1 cellular context compared by ENCODE assay signal in the genomic region with DNA sequence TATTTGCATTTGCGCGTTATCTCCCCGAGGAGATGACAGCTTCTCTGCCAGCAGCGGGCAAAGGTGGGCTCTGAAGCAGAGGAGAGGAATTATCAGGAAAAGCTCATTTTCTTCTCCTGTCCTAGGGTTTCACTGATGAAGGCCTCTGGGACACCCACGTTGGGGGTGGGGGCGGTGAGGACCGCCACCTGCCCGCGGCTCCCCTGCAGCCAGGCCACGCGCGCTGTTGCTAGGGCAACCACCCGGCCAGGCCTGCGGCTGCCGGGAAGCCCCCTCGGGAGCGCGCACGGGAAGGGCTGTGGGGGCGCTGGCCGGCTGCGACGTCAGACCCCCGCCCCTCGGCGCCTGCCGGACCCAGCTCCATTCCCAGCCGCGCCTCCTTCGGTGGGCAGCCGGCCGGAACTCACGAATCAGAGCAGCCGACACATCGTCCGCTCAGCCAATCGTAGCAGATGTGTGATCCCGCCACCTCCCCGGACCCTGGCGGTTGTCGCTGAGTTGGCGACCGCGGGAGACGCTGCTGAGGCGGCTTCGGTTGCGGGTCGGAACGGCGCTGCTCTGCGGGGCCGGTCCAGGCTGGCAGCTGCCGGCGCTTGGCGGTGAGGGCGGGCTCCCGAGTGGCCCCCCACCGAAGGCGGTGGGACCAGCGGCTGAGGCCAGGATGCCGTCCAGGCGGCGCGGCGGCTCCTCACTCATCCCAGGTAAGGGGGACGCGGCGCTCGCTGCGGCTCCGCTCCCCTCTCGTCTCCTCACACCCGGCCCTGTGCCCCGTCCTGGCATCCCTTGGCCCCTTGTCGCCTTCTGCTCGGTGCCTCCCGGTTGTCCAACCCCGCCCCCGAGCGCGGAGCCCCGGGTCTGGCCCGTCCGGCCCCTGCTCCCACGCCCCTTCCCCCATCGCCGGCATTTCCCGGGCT.
A peak's percentile ranks its signal among the peaks of the same experiment; 100 is the strongest.
TF ChIP-seq lines count a peak whose summit lies in the region.

A gene (plus strand): TSS at position 513 of the 914 bp plus-strand sequence. CDS start 35,092 bp downstream, outside the sequence.

TF ChIP-seq in HEK293, 187 proteins besides CTCF, POLR2A, EP300 and RAD21 (continued from another document and continues in another):
- TF ChIP-seq, protein P1, sequence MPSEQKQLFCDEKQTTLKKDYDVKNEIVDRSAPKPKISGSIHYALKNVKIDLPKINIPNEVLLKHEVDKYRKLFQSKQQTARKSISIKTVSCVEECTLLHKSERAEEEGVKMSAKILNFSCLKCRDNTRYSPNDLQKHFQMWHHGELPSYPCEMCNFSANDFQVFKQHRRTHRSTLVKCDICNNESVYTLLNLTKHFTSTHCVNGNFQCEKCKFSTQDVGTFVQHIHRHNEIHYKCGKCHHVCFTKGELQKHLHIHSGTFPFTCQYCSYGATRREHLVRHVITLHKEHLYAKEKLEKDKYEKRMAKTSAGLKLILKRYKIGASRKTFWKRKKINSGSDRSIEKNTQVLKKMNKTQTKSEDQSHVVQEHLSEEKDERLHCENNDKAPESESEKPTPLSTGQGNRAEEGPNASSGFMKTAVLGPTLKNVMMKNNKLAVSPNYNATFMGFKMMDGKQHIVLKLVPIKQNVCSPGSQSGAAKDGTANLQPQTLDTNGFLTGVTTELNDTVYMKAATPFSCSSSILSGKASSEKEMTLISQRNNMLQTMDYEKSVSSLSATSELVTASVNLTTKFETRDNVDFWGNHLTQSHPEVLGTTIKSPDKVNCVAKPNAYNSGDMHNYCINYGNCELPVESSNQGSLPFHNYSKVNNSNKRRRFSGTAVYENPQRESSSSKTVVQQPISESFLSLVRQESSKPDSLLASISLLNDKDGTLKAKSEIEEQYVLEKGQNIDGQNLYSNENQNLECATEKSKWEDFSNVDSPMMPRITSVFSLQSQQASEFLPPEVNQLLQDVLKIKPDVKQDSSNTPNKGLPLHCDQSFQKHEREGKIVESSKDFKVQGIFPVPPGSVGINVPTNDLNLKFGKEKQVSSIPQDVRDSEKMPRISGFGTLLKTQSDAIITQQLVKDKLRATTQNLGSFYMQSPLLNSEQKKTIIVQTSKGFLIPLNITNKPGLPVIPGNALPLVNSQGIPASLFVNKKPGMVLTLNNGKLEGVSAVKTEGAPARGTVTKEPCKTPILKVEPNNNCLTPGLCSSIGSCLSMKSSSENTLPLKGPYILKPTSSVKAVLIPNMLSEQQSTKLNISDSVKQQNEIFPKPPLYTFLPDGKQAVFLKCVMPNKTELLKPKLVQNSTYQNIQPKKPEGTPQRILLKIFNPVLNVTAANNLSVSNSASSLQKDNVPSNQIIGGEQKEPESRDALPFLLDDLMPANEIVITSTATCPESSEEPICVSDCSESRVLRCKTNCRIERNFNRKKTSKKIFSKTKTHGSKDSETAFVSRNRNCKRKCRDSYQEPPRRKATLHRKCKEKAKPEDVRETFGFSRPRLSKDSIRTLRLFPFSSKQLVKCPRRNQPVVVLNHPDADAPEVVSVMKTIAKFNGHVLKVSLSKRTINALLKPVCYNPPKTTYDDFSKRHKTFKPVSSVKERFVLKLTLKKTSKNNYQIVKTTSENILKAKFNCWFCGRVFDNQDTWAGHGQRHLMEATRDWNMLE (tag by site-specific recombination; conservative IDR thresholded peaks at IDR 0.05; ENCODE audit: low read depth), result no peak
- TF ChIP-seq EGR2 (tag by site-specific recombination; IDR thresholded peaks at IDR 0.05; ENCODE audit: low read depth) (peak; percentile 38), ZNF133 (tag by site-specific recombination; IDR thresholded peaks at IDR 0.05) (no peak), ZNF521 (tag by site-specific recombination; IDR thresholded peaks at IDR 0.05) (no peak), ZNF311 (tag by site-specific recombination; IDR thresholded peaks at IDR 0.05; ENCODE audit: borderline replicate concordance) (no peak), YY1 (tag by site-specific recombination; IDR thresholded peaks at IDR 0.05) (no peak), SP3 (tag by site-specific recombination; IDR thresholded peaks at IDR 0.05) (peak; percentile 55), ZNF211 (tag by site-specific recombination; IDR thresholded peaks at IDR 0.05; ENCODE audit: low read depth) (no peak), ZNF707 (tag by site-specific recombination; IDR thresholded peaks at IDR 0.05) (no peak), SETDB1 (IDR thresholded peaks at IDR 0.05; ENCODE audit: insufficient read length, low read length) (no peak), ZNF501 (tag by site-specific recombination; IDR thresholded peaks at IDR 0.05) (peak; percentile 56), TRIM28 (IDR thresholded peaks at IDR 0.05; ENCODE audit: borderline replicate concordance, low read length) (no peak), ZFHX2 (tag by site-specific recombination; conservative IDR thresholded peaks at IDR 0.05) (peak; percentile 83), ZNF473 (tag by site-specific recombination; IDR thresholded peaks at IDR 0.05) (no peak), ZNF76 (tag by site-specific recombination; IDR thresholded peaks at IDR 0.05; ENCODE audit: borderline replicate concordance, low read depth) (peak; percentile 60; the same call in 1 of the 2 replicates), ZNF174 (tag by site-specific recombination; IDR thresholded peaks at IDR 0.05) (no peak), ZNF585B (tag by site-specific recombination; IDR thresholded peaks at IDR 0.05) (no peak), ZBTB48 (tag by site-specific recombination; IDR thresholded peaks at IDR 0.05) (peak; percentile 65; the same call in 1 of the 2 replicates)
- TF ChIP-seq, protein P2, sequence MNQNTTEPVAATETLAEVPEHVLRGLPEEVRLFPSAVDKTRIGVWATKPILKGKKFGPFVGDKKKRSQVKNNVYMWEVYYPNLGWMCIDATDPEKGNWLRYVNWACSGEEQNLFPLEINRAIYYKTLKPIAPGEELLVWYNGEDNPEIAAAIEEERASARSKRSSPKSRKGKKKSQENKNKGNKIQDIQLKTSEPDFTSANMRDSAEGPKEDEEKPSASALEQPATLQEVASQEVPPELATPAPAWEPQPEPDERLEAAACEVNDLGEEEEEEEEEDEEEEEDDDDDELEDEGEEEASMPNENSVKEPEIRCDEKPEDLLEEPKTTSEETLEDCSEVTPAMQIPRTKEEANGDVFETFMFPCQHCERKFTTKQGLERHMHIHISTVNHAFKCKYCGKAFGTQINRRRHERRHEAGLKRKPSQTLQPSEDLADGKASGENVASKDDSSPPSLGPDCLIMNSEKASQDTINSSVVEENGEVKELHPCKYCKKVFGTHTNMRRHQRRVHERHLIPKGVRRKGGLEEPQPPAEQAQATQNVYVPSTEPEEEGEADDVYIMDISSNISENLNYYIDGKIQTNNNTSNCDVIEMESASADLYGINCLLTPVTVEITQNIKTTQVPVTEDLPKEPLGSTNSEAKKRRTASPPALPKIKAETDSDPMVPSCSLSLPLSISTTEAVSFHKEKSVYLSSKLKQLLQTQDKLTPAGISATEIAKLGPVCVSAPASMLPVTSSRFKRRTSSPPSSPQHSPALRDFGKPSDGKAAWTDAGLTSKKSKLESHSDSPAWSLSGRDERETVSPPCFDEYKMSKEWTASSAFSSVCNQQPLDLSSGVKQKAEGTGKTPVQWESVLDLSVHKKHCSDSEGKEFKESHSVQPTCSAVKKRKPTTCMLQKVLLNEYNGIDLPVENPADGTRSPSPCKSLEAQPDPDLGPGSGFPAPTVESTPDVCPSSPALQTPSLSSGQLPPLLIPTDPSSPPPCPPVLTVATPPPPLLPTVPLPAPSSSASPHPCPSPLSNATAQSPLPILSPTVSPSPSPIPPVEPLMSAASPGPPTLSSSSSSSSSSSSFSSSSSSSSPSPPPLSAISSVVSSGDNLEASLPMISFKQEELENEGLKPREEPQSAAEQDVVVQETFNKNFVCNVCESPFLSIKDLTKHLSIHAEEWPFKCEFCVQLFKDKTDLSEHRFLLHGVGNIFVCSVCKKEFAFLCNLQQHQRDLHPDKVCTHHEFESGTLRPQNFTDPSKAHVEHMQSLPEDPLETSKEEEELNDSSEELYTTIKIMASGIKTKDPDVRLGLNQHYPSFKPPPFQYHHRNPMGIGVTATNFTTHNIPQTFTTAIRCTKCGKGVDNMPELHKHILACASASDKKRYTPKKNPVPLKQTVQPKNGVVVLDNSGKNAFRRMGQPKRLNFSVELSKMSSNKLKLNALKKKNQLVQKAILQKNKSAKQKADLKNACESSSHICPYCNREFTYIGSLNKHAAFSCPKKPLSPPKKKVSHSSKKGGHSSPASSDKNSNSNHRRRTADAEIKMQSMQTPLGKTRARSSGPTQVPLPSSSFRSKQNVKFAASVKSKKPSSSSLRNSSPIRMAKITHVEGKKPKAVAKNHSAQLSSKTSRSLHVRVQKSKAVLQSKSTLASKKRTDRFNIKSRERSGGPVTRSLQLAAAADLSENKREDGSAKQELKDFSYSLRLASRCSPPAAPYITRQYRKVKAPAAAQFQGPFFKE (tag by site-specific recombination; IDR thresholded peaks at IDR 0.05; ENCODE audit: borderline replicate concordance), result no peak
- TF ChIP-seq, protein P3, sequence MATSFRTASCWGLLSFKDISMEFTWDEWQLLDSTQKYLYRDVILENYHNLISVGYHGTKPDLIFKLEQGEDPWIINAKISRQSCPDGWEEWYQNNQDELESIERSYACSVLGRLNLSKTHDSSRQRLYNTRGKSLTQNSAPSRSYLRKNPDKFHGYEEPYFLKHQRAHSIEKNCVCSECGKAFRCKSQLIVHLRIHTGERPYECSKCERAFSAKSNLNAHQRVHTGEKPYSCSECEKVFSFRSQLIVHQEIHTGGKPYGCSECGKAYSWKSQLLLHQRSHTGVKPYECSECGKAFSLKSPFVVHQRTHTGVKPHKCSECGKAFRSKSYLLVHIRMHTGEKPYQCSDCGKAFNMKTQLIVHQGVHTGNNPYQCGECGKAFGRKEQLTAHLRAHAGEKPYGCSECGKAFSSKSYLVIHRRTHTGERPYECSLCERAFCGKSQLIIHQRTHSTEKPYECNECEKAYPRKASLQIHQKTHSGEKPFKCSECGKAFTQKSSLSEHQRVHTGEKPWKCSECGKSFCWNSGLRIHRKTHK (tag by site-specific recombination; IDR thresholded peaks at IDR 0.05), result no peak
- TF ChIP-seq, protein P4, sequence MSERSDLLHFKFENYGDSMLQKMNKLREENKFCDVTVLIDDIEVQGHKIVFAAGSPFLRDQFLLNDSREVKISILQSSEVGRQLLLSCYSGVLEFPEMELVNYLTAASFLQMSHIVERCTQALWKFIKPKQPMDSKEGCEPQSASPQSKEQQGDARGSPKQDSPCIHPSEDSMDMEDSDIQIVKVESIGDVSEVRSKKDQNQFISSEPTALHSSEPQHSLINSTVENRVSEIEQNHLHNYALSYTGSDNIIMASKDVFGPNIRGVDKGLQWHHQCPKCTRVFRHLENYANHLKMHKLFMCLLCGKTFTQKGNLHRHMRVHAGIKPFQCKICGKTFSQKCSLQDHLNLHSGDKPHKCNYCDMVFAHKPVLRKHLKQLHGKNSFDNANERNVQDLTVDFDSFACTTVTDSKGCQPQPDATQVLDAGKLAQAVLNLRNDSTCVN (tag by site-specific recombination; optimal IDR thresholded peaks at IDR 0.05), result peak; percentile 84
- TF ChIP-seq, protein P5, sequence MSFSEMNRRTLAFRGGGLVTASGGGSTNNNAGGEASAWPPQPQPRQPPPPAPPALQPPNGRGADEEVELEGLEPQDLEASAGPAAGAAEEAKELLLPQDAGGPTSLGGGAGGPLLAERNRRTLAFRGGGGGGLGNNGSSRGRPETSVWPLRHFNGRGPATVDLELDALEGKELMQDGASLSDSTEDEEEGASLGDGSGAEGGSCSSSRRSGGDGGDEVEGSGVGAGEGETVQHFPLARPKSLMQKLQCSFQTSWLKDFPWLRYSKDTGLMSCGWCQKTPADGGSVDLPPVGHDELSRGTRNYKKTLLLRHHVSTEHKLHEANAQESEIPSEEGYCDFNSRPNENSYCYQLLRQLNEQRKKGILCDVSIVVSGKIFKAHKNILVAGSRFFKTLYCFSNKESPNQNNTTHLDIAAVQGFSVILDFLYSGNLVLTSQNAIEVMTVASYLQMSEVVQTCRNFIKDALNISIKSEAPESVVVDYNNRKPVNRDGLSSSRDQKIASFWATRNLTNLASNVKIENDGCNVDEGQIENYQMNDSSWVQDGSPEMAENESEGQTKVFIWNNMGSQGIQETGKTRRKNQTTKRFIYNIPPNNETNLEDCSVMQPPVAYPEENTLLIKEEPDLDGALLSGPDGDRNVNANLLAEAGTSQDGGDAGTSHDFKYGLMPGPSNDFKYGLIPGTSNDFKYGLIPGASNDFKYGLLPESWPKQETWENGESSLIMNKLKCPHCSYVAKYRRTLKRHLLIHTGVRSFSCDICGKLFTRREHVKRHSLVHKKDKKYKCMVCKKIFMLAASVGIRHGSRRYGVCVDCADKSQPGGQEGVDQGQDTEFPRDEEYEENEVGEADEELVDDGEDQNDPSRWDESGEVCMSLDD (tag by site-specific recombination; IDR thresholded peaks at IDR 0.05), result peak; percentile 30; the same call in 1 of the 2 replicates
- TF ChIP-seq, protein P6, sequence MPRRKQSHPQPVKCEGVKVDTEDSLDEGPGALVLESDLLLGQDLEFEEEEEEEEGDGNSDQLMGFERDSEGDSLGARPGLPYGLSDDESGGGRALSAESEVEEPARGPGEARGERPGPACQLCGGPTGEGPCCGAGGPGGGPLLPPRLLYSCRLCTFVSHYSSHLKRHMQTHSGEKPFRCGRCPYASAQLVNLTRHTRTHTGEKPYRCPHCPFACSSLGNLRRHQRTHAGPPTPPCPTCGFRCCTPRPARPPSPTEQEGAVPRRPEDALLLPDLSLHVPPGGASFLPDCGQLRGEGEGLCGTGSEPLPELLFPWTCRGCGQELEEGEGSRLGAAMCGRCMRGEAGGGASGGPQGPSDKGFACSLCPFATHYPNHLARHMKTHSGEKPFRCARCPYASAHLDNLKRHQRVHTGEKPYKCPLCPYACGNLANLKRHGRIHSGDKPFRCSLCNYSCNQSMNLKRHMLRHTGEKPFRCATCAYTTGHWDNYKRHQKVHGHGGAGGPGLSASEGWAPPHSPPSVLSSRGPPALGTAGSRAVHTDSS (tag by site-specific recombination; IDR thresholded peaks at IDR 0.05), result no peak
- TF ChIP-seq, protein P7, sequence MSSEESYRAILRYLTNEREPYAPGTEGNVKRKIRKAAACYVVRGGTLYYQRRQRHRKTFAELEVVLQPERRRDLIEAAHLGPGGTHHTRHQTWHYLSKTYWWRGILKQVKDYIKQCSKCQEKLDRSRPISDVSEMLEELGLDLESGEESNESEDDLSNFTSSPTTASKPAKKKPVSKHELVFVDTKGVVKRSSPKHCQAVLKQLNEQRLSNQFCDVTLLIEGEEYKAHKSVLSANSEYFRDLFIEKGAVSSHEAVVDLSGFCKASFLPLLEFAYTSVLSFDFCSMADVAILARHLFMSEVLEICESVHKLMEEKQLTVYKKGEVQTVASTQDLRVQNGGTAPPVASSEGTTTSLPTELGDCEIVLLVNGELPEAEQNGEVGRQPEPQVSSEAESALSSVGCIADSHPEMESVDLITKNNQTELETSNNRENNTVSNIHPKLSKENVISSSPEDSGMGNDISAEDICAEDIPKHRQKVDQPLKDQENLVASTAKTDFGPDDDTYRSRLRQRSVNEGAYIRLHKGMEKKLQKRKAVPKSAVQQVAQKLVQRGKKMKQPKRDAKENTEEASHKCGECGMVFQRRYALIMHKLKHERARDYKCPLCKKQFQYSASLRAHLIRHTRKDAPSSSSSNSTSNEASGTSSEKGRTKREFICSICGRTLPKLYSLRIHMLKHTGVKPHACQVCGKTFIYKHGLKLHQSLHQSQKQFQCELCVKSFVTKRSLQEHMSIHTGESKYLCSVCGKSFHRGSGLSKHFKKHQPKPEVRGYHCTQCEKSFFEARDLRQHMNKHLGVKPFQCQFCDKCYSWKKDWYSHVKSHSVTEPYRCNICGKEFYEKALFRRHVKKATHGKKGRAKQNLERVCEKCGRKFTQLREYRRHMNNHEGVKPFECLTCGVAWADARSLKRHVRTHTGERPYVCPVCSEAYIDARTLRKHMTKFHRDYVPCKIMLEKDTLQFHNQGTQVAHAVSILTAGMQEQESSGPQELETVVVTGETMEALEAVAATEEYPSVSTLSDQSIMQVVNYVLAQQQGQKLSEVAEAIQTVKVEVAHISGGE (tag by site-specific recombination; conservative IDR thresholded peaks at IDR 0.05; ENCODE audit: low read depth), result no peak
